Comparison of ENCODE assay signal across 26 cellular contexts in genomic region chr19:11763117-11763516, GRCh38. TPM values are rescaled to one million over a fixed set of nuclear protein-coding genes. Genes with fewer than 3 reads are reported as not detected.
"Had no signal": no experiment of that assay in that cellular context is flagged by ENCODE, and none has a peak within 500 bp of the region (broad histone marks: within the 10 kb centered on the region; RNA-seq: fewer than 3 reads in every experiment).

No MANE protein-coding gene starts in this region.

- H3K27ac ChIP-seq: KMS-11, SJSA1, SK-N-MC had no signal

- DNase-seq: IMR-90; Kasumi-1; MV-4-11; NCI-H1048; NCI-H1105; NCI-H1417; NCI-H1436 treated with DMSO at 0.1 percent for 48 hours; NCI-H1694; NCI-H187 treated with DMSO at 0.1 percent for 48 hours; NCI-H2029 treated with DMSO at 0.1 percent for 48 hours; NCI-H2171 treated with DMSO at 0.1 percent for 48 hours; NCI-H345; NCI-H446 treated with DMSO at 0.1 percent for 48 hours; NCI-H510A treated with DMSO at 0.1 percent for 48 hours; NCI-H526 treated with DMSO at 0.1 percent for 48 hours; NCI-H748 treated with DMSO at 0.1 percent for 48 hours; NK-92 treated with Interleukin-12 subunit alpha and Interleukin-12 subunit beta, amount 100 ng/mL, for 24 hours; Right ventricle myocardium superior; SIG-M5; SW 1271; T-cell had no signal

- H3K36me3 Mint-ChIP-seq: T-cell had no signal

- H3K4me3 Mint-ChIP-seq: T-cell had no signal

- H3K27ac Mint-ChIP-seq: T-cell had no signal

- H3K4me3 ChIP-seq: SJSA1, SK-N-MC had no signal

- H3K27me3 ChIP-seq: SJSA1 had no signal

- ATAC-seq: Panc1, T-cell had no signal

- H3K9ac ChIP-seq: KMS-11 had no signal

- H3K4me2 ChIP-seq: KMS-11 had no signal

RNA-seq across cellular contexts. Expression of gene ZNF491, which starts 35.2 kb away (rescaled TPM):
- total RNA-seq: HT-29 had no signal
